10 cellular contexts compared by ENCODE assay signal in genomic region chr7:72087926-72088325, GRCh38.
"Had no signal": no experiment of that assay in that cellular context is flagged by ENCODE, and none has a peak within 500 bp of the region (broad histone marks: within the 10 kb centered on the region; RNA-seq: fewer than 3 reads in every experiment).

No MANE protein-coding gene starts in this region.

- H3K9me3 ChIP-seq: HAP-1 had no signal

- ATAC-seq: HCT116, HepG2 had no signal

- H3K4me1 Mint-ChIP-seq: IgD-negative memory B cell had no signal

- H3K27me3 Mint-ChIP-seq: IgD-negative memory B cell had no signal

- H3K4me3 ChIP-seq: GM23248, HAP-1 had no signal

- H3K27ac ChIP-seq: GM23248, HL-60 had no signal

- DNase-seq: GM23248, GOT3, H7, HFFc6, KBM-7 had no signal

- H3K27ac Mint-ChIP-seq: HFFc6, IgD-negative memory B cell had no signal

- H3K4me1 ChIP-seq: HAP-1 had no signal

- H3K4me3 Mint-ChIP-seq: HFFc6, IgD-negative memory B cell had no signal

- H3K36me3 Mint-ChIP-seq: IgD-negative memory B cell had no signal

- H3K9ac ChIP-seq: GM23248 had no signal

- H3K36me3 ChIP-seq: HAP-1 had no signal

- H2AFZ ChIP-seq: GM23248 had no signal
